8 cellular contexts compared by ENCODE assay signal in the genomic region with DNA sequence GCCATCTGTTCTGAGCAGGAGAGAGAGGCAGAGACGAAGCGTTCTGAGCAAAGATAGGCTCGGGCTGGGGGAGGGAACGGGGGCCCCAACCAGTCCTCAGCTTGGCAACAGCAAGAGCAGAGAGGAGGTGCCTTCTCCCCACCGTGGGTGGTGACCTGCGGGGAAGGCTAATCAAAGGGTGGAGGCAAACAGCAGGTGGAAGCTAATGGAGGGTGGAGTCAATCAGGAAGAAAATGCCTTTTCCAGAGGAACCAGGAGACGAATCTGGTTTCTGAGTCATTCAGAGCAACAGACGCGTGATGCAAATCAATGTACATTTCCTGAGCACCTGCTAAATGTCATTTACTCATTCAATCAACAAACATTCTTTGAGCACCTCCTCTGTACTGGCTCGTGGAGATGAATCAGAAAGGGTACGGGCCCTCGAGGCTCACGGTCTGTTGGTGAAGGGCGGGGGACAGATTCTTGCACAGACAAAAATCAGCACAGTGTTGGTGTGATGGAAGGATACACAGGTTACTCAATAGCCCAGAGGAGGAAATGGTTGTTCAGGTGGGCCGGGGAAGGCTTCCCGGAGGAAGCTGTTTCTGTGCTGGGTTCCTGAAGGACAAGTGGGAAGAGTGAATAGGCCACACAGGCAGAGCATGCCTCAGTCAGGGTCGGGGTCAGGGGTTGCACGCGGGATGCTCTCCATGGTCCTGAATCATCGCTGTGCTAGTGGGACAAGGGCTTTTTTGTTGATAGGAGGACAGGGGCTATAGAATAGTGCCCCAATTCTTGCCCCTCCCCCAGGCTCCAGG. TPM values are rescaled to one million over a fixed set of nuclear protein-coding genes. Genes with fewer than 3 reads are reported as not detected.
A peak's percentile ranks its signal among the peaks of the same experiment; 100 is the strongest.
DNase-seq lines count a peak whose midpoint lies in the region; ATAC-seq, FAIRE-seq and TF ChIP-seq lines count a peak whose summit lies in the region.

No MANE protein-coding gene starts in this region.

- H3K9me3 Mint-ChIP-seq in astrocyte (ENCODE audit: unreplicated experiment) (no peaks in the 10 kb centered on the region), chondrocyte (ENCODE audit: low read depth) (no peaks in the 10 kb centered on the region)
- H3K9me3 Mint-ChIP-seq in activated T-cell treated with anti-CD3 and anti-CD28 coated beads, Interleukin-2, amount 50 U/mL, for 4 hours = no peaks in the 10 kb centered on the region

- TF ChIP-seq CTCF in astrocyte (IDR thresholded peaks at IDR 0.05; ENCODE audit: insufficient read depth, low read depth, low read length) = no peak
- TF ChIP-seq CTCF in chondrocyte (IDR thresholded peaks at IDR 0.05) = no peak

- no peak for ATAC-seq in GM18520 (IDR thresholded peaks at IDR 0.05; ENCODE audit: unreplicated experiment)
- no peak for ATAC-seq in activated T-cell treated with anti-CD3 and anti-CD28 coated beads, Interleukin-2, amount 50 U/mL, for 4 hours

- H3K36me3 Mint-ChIP-seq in astrocyte (ENCODE audit: low read depth, unreplicated experiment) (no peaks in the 10 kb centered on the region), chondrocyte (ENCODE audit: low read depth) (peaks cover 2% of the 10 kb centered on the region)
- H3K36me3 Mint-ChIP-seq in activated T-cell treated with anti-CD3 and anti-CD28 coated beads, Interleukin-2, amount 50 U/mL, for 4 hours (ENCODE audit: insufficient read depth) = no peaks in the 10 kb centered on the region

- no peak overlapping the region for H2AFZ ChIP-seq in astrocyte (ENCODE audit: low read depth, low read length)

- H3K27ac ChIP-seq in astrocyte (ENCODE audit: low read depth, low read length) = no peak overlapping the region

- H3K4me1 Mint-ChIP-seq in astrocyte (ENCODE audit: low read depth, unreplicated experiment) (peaks cover 10% of the 10 kb centered on the region), chondrocyte (ENCODE audit: low read depth) (peaks cover 9% of the 10 kb centered on the region)
- H3K4me1 Mint-ChIP-seq in activated T-cell treated with anti-CD3 and anti-CD28 coated beads, Interleukin-2, amount 50 U/mL, for 4 hours (ENCODE audit: low read depth) = peaks cover 2% of the 10 kb centered on the region

- peaks cover 12% of the 10 kb centered on the region for H3K4me1 ChIP-seq in astrocyte (ENCODE audit: insufficient read depth, low read length)

- FAIRE-seq in astrocyte (lab: Jason Lieb, UNC) = no peak

- no peak overlapping the region for H3K9ac ChIP-seq in astrocyte (ENCODE audit: low read length)

- no peaks in the 10 kb centered on the region for H3K79me2 ChIP-seq in astrocyte (ENCODE audit: insufficient read depth, low read length)

- peaks cover 14% of the 10 kb centered on the region for H3K27me3 ChIP-seq in astrocyte (ENCODE audit: insufficient read depth, low read length)

- peaks cover 15% of the 10 kb centered on the region for H3K27me3 Mint-ChIP-seq in astrocyte (ENCODE audit: low read depth, unreplicated experiment)
- H3K27me3 Mint-ChIP-seq in activated T-cell treated with anti-CD3 and anti-CD28 coated beads, Interleukin-2, amount 50 U/mL, for 4 hours (ENCODE audit: low read depth) = no peaks in the 10 kb centered on the region
- H3K27me3 Mint-ChIP-seq in chondrocyte (ENCODE audit: low read depth) = peaks cover 20% of the 10 kb centered on the region

- H3K4me3 ChIP-seq in astrocyte (ENCODE audit: insufficient read depth, low read depth, low read length) = no peak overlapping the region

- H4K20me1 ChIP-seq in astrocyte (ENCODE audit: insufficient read depth, low read length) = peaks cover 6% of the 10 kb centered on the region

- H3K36me3 ChIP-seq in astrocyte (ENCODE audit: insufficient read depth, low read length) = no peaks in the 10 kb centered on the region

- H3K9me3 ChIP-seq in astrocyte (ENCODE audit: insufficient read depth, low read depth, low read length) = no peaks in the 10 kb centered on the region

- H3K27ac Mint-ChIP-seq in astrocyte (ENCODE audit: unreplicated experiment) = no peak overlapping the region
- H3K27ac Mint-ChIP-seq in chondrocyte (ENCODE audit: unreplicated experiment) = no peak overlapping the region

- DNase-seq in DMS53 (lab: John Stamatoyannopoulos, UW) (peak; percentile 91), Kasumi-1 (lab: John Stamatoyannopoulos, UW) (peak; percentile 15 to 23), astrocyte (ENCODE audit: low read depth) (peak; percentile 12), medulla oblongata (ENCODE audit: extremely low spot score) (peak; percentile 35), NCI-H2196 treated with DMSO at 0.1 percent for 48 hours (lab: John Stamatoyannopoulos, UW; ENCODE audit: unreplicated experiment) (no peak), chondrocyte (ENCODE audit: low spot score) (no peak)
- DNase-seq in activated T-cell treated with anti-CD3 and anti-CD28 coated beads, Interleukin-2, amount 50 U/mL, for 4 hours = no peak

- no peak overlapping the region for H3K4me2 ChIP-seq in astrocyte (ENCODE audit: low read length)

- H3K4me3 Mint-ChIP-seq in astrocyte (ENCODE audit: unreplicated experiment) = no peak overlapping the region
- H3K4me3 Mint-ChIP-seq in activated T-cell treated with anti-CD3 and anti-CD28 coated beads, Interleukin-2, amount 50 U/mL, for 4 hours = no peak overlapping the region
- no peak overlapping the region for H3K4me3 Mint-ChIP-seq in chondrocyte (ENCODE audit: unreplicated experiment)

RNA-seq across cellular contexts. Expression of a gene that starts 5.7 kb away (rescaled TPM):
- total RNA-seq in astrocyte (1.3 and 4.3 TPM in 2 replicates), chondrocyte (0.70 to 0.87 TPM in 2 of 3 replicates, not detected in the other)
- under 1 TPM; 0.33 to 0.47 (median 0.46) TPM for total RNA-seq in activated T-cell treated with anti-CD3 and anti-CD28 coated beads, Interleukin-2, amount 50 U/mL, for 4 hours

RNA-seq across cellular contexts. Expression of a gene that starts 59.2 kb away (rescaled TPM):
- total RNA-seq in astrocyte (not detected in 2 replicates), chondrocyte (not detected in 3 replicates)
- 1 to 10 TPM; 4.1 to 8.8 (median 6.1) TPM for total RNA-seq in activated T-cell treated with anti-CD3 and anti-CD28 coated beads, Interleukin-2, amount 50 U/mL, for 4 hours

Comparison
In these comparisons a context has a peak if more than half of its experiments do, and no peak if none do; other contexts are left out.
1. DNase-seq: peak in DMS53 (single experiment), Kasumi-1 (2 of 2), astrocyte (single experiment) and medulla oblongata (single experiment); none in NCI-H2196 treated with DMSO at 0.1 percent for 48 hours (single experiment), activated T-cell treated with anti-CD3 and anti-CD28 coated beads, Interleukin-2, amount 50 U/mL, for 4 hours (single experiment) and chondrocyte (single experiment).